In the genomic region with DNA sequence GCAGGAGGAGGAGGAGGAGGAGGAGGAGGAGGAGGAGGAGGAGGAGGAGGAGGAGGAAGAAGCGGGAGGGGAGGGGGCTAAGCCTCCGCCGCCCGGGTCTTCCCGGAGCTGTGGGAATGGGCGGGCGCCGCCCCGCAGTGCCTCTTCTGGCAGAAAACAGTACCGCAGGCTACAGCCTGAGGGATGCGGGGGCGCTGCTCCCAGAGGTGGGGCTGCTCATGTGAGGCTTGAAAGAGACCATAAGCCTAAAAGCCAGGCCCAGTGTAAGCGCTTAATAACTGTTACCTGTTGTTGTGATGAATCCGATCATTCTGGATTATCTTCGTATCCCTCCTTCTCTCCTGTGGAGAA, we compare ENCODE assay signal across 9 cellular contexts. TPM values are rescaled to one million over a fixed set of nuclear protein-coding genes. Genes with fewer than 3 reads are reported as not detected.
DNase-seq lines count a peak whose midpoint lies in the region; ATAC-seq and FAIRE-seq lines count a peak whose summit lies in the region.
"Not testable (repeated sequence)": the region's sequence is repeated elsewhere in the genome, so short reads cannot be mapped to it uniquely, and the experiment has no call there.
"Had no signal": no experiment of that assay in that cellular context is flagged by ENCODE, and none has a peak within 500 bp of the region (broad histone marks: within the 10 kb centered on the region; RNA-seq: fewer than 3 reads in every experiment).

Gene DMRTC1, minus strand, starts transcription at position 19 of the 351 bp plus-strand sequence. CDS start 68,143 bp downstream, outside the sequence.

- H3K36me3 Mint-ChIP-seq in activated CD8-positive, alpha-beta memory T cell treated with anti-CD3 and anti-CD28 coated beads, Interleukin-2, amount 10 ng/mL, durations not matched to agents 7 days and 5 days; stimulated activated effector memory CD8-positive, alpha-beta T cell treated with anti-CD3 and anti-CD28 coated beads, Interleukin-12 subunit alpha, Interleukin-12 subunit beta, amount 100 ng/mL, for 72 hours: not testable (repeated sequence)

- not testable (repeated sequence) for H3K27me3 Mint-ChIP-seq in activated CD8-positive, alpha-beta memory T cell treated with anti-CD3 and anti-CD28 coated beads, Interleukin-2, amount 10 ng/mL, durations not matched to agents 7 days and 5 days

- CTCF ChIA-PET in activated CD8-positive, alpha-beta memory T cell treated with anti-CD3 and anti-CD28 coated beads, Interleukin-2, amount 10 ng/mL, durations not matched to agents 7 days and 5 days (lab: Charles Lee) = not testable (repeated sequence)

- not testable (repeated sequence) for H3K9me3 Mint-ChIP-seq in activated CD8-positive, alpha-beta memory T cell treated with anti-CD3 and anti-CD28 coated beads, Interleukin-2, amount 10 ng/mL, durations not matched to agents 7 days and 5 days (ENCODE audit: low read depth); stimulated activated effector memory CD8-positive, alpha-beta T cell treated with anti-CD3 and anti-CD28 coated beads, Interleukin-12 subunit alpha, Interleukin-12 subunit beta, amount 100 ng/mL, for 72 hours

- intact Hi-C loops in left cardiac atrium (cut with DNase I) = not testable (repeated sequence)

- FAIRE-seq in GM18507 (lab: Jason Lieb, UNC) = peak; percentile 86

- ATAC-seq in GM19395 (IDR thresholded peaks at IDR 0.05; ENCODE audit: unreplicated experiment) (peak; percentile 88), GM21737 (IDR thresholded peaks at IDR 0.05; ENCODE audit: unreplicated experiment) (peak; percentile 90), HG02981 (IDR thresholded peaks at IDR 0.05; ENCODE audit: unreplicated experiment) (peak; percentile 89), HG03460 (IDR thresholded peaks at IDR 0.05; ENCODE audit: unreplicated experiment) (peak; percentile 81), left cardiac atrium (peak; percentile 61 to 90)
- ATAC-seq in activated CD8-positive, alpha-beta memory T cell treated with anti-CD3 and anti-CD28 coated beads, Interleukin-2, amount 10 ng/mL, durations not matched to agents 7 days and 5 days = peak; percentile 82
- ATAC-seq in stimulated activated effector memory CD8-positive, alpha-beta T cell treated with anti-CD3 and anti-CD28 coated beads, Interleukin-12 subunit alpha, Interleukin-12 subunit beta, amount 100 ng/mL, for 72 hours = peak; percentile 80

- H3K4me3 Mint-ChIP-seq in activated CD8-positive, alpha-beta memory T cell treated with anti-CD3 and anti-CD28 coated beads, Interleukin-2, amount 10 ng/mL, durations not matched to agents 7 days and 5 days; stimulated activated effector memory CD8-positive, alpha-beta T cell treated with anti-CD3 and anti-CD28 coated beads, Interleukin-12 subunit alpha, Interleukin-12 subunit beta, amount 100 ng/mL, for 72 hours: not testable (repeated sequence)

- not testable (repeated sequence) for H3K4me1 Mint-ChIP-seq in activated CD8-positive, alpha-beta memory T cell treated with anti-CD3 and anti-CD28 coated beads, Interleukin-2, amount 10 ng/mL, durations not matched to agents 7 days and 5 days; stimulated activated effector memory CD8-positive, alpha-beta T cell treated with anti-CD3 and anti-CD28 coated beads, Interleukin-12 subunit alpha, Interleukin-12 subunit beta, amount 100 ng/mL, for 72 hours

- DNase-seq in GM18507 (ENCODE audit: extremely low spot score, insufficient read length, low read depth); activated CD8-positive, alpha-beta memory T cell treated with anti-CD3 and anti-CD28 coated beads, Interleukin-2, amount 10 ng/mL, durations not matched to agents 7 days and 5 days; left cardiac atrium; stimulated activated effector memory CD8-positive, alpha-beta T cell treated with anti-CD3 and anti-CD28 coated beads, Interleukin-12 subunit alpha, Interleukin-12 subunit beta, amount 100 ng/mL, for 72 hours (ENCODE audit: low spot score in 2 of 2): not testable (repeated sequence)

- H3K27ac Mint-ChIP-seq in activated CD8-positive, alpha-beta memory T cell treated with anti-CD3 and anti-CD28 coated beads, Interleukin-2, amount 10 ng/mL, durations not matched to agents 7 days and 5 days; stimulated activated effector memory CD8-positive, alpha-beta T cell treated with anti-CD3 and anti-CD28 coated beads, Interleukin-12 subunit alpha, Interleukin-12 subunit beta, amount 100 ng/mL, for 72 hours: not testable (repeated sequence)

RNA-seq across cellular contexts. Expression of gene DMRTC1, which starts in this region (rescaled TPM):
- not detected for total RNA-seq in activated CD8-positive, alpha-beta memory T cell treated with anti-CD3 and anti-CD28 coated beads, Interleukin-2, amount 10 ng/mL, durations not matched to agents 7 days and 5 days
- total RNA-seq in left cardiac atrium = not detected
- total RNA-seq: SJSA1 had no signal

Comparison
In these comparisons a context has a peak if more than half of its experiments do, and no peak if none do; other contexts are left out.
1. Peak in ATAC-seq in activated CD8-positive, alpha-beta memory T cell treated with anti-CD3 and anti-CD28 coated beads, Interleukin-2, amount 10 ng/mL, durations not matched to agents 7 days and 5 days; RNA of the gene not detected or under 1 TPM.
2. Peak in ATAC-seq in left cardiac atrium; RNA of the gene not detected or under 1 TPM.